In the genomic region with DNA sequence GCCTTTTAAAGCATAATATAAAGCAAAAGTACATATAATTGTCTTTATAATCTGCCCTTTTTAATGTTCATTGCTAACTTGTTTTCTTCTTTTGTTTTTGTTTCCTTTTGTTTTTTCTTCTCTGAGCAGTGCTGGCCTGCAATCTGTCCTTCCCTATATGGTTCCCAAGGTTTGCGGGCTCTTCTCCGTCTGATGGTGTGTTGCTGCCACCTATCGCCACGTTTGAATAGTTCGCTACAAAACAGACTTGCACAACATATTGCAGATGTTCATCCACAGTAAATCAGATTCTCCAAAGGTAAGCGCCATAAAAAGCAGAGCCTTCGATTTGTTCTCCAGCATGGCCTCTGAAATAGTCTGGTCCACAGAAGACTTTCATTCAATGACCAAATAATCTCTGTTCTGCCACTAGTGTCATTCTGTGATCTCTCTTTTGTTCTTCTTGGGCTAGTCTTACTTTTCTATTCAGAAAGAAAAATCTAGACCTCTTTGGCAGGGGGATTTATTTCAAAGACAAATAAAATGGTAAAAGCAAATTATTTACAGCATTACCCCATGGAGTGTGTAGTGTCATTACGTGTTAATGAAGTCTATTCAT, we compare ENCODE assay signal across 8 cellular contexts. TPM values are rescaled to one million over a fixed set of nuclear protein-coding genes. Genes with fewer than 3 reads are reported as not detected.
DNase-seq lines count a peak whose midpoint lies in the region; ATAC-seq and FAIRE-seq lines count a peak whose summit lies in the region.

No MANE protein-coding gene starts in this region.

- ATAC-seq in GM18511 (IDR thresholded peaks at IDR 0.05; ENCODE audit: unreplicated experiment): peak; percentile 88
- ATAC-seq in HG02973 (IDR thresholded peaks at IDR 0.05; ENCODE audit: unreplicated experiment): peak; percentile 83
- peak in 2 of 4 experiments; percentile 53 to 56 for ATAC-seq in T-cell (replicated peaks in 1 of 4)

- in situ Hi-C loops in T47D (cut with HindIII; ENCODE audit: low pct_unique_long_range_greater_than_20kb, low sequenced_read_pairs): no loop called here

- H3K27ac Mint-ChIP-seq in T-cell: no peak overlapping the region

- H3K4me1 Mint-ChIP-seq in T-cell: peaks cover 0 to 2% (median 0%) of the 10 kb centered on the region in 3 donors

- H3K36me3 Mint-ChIP-seq in T-cell: no peaks in the 10 kb centered on the region

- peaks cover 0 to 2% of the 10 kb centered on the region in 2 donors for H3K27me3 Mint-ChIP-seq in T-cell

- FAIRE-seq in islet of Langerhans (lab: Jason Lieb, UNC): peak; percentile 95

- no peak overlapping the region for H3K4me3 Mint-ChIP-seq in T-cell

- peak; percentile 56 for DNase-seq in AG08396 (ENCODE audit: low spot score)
- peak; percentile 62 for DNase-seq in NCI-H1694 (lab: John Stamatoyannopoulos, UW)
- DNase-seq in T-cell: peak in 20 of 34 experiments; percentile 1 to 23 (median 6)
- DNase-seq in T47D (ENCODE audit: low read depth in 1 of 2, low spot score in 1 of 2): peak; percentile 41 to 88
- DNase-seq in stimulated activated CD4-positive, alpha-beta T cell treated with anti-CD3 and anti-CD28 coated beads, Interleukin-1b, Interleukin-23, amount 100 ng/mL, for 48 hours: peak; percentile 20

- CTCF ChIA-PET in T-cell (lab: Charles Lee): no interaction called here

- POLR2A ChIA-PET in T-cell (lab: Charles Lee): no interaction called here

- no peaks in the 10 kb centered on the region for H3K9me3 Mint-ChIP-seq in T-cell

RNA-seq across cellular contexts. Expression of gene C12orf50, which starts 33.5 kb away (rescaled TPM):
- total RNA-seq in T-cell: under 1 TPM in 4 of 5 donors, not detected in 1; 0.07 to 0.15 (median 0.10) TPM

Comparison
In these comparisons a context has a peak if more than half of its experiments do, and no peak if none do; other contexts are left out.
1. DNase-seq: peak in every context shown above with its lines; median percentile 64 in T47D; 62 in NCI-H1694; 56 in AG08396; 20 in stimulated activated CD4-positive, alpha-beta T cell treated with anti-CD3 and anti-CD28 coated beads, Interleukin-1b, Interleukin-23, amount 100 ng/mL, for 48 hours; 6 in T-cell.